30 cellular contexts compared by ENCODE assay signal in the genomic region with DNA sequence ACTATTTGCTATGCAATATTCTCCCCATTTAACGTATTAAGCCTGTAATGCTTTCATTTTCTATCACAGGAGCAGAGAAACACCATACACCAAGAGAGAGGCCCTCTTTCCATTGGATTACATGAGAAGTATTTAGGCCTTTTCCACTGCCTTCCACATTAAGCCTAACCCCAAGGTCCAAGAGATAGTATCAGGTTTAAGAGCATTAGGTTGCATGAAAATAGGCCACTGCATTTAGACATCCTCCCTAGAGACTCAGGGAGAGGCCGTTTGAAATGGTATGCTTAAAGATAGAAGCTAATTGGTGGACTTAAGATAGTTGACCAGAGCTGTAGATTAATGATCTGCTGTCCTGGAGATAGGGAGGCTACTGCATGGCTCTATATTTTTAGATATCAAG.
"Had no signal": no experiment of that assay in that cellular context is flagged by ENCODE, and none has a peak within 500 bp of the region (broad histone marks: within the 10 kb centered on the region; RNA-seq: fewer than 3 reads in every experiment).

No MANE protein-coding gene starts in this region.

- DNase-seq: activated CD4-positive, alpha-beta T cell treated with anti-CD3 and anti-CD28 coated beads, Interleukin-2, amount 10 ng/mL, durations not matched to agents 24 days and 14 days; activated CD4-positive, alpha-beta T cell treated with anti-CD3 and anti-CD28 coated beads, Interleukin-2, amount 50 U/mL, for 4 hours; activated CD8-positive, alpha-beta T cell treated with anti-CD3 and anti-CD28 coated beads for 36 hours; activated effector memory CD4-positive, alpha-beta T cell treated with anti-CD3 and anti-CD28 coated beads, Interleukin-2, amount 50 U/mL, for 16 hours; activated naive CD4-positive, alpha-beta T cell; activated naive CD4-positive, alpha-beta T cell treated with anti-CD3 and anti-CD28 coated beads, Interleukin-2, amount 50 U/mL, for 16 hours; activated naive CD8-positive, alpha-beta T cell treated with anti-CD3 and anti-CD28 coated beads for 36 hours; activated T-cell treated with anti-CD3 and anti-CD28 coated beads, Interleukin-2, amount 50 U/mL, for 1 hour; activated T-cell treated with anti-CD3 and anti-CD28 coated beads, Interleukin-2, amount 50 U/mL, for 72 hours; amniotic stem cell; aorta; brain microvascular endothelial cell; central memory CD4-positive, alpha-beta T cell; NCI-H1105; NCI-H1417 treated with DMSO at 0.1 percent for 48 hours; NCI-H187 treated with DMSO at 0.1 percent for 48 hours; NCI-H2081; NCI-H226; NCI-H446 treated with DMSO at 0.1 percent for 48 hours; NCI-H524; NCI-H69; PC-9; SIG-M5; SW 1271; T1000; WERI-Rb-1 had no signal

- H3K4me3 ChIP-seq: PC-9 had no signal

- H3K36me3 ChIP-seq: brain microvascular endothelial cell, WERI-Rb-1 had no signal

- H3K27me3 Mint-ChIP-seq: activated CD4-positive, alpha-beta T cell treated with anti-CD3 and anti-CD28 coated beads, Interleukin-2, amount 10 ng/mL, durations not matched to agents 24 days and 14 days; activated CD8-positive, alpha-beta T cell treated with anti-CD3 and anti-CD28 coated beads for 36 hours; activated naive CD8-positive, alpha-beta T cell treated with anti-CD3 and anti-CD28 coated beads for 36 hours; activated T-helper 17 cell treated with anti-CD3 and anti-CD28 coated beads, Interleukin-2, amount 50 U/mL, for 72 hours had no signal

- H3K36me3 Mint-ChIP-seq: activated naive CD8-positive, alpha-beta T cell treated with anti-CD3 and anti-CD28 coated beads for 36 hours had no signal

- H2AFZ ChIP-seq: PC-9 had no signal

- H3K4me2 ChIP-seq: KMS-11, PC-9 had no signal

- H3K4me1 Mint-ChIP-seq: activated CD4-positive, alpha-beta T cell treated with anti-CD3 and anti-CD28 coated beads, Interleukin-2, amount 10 ng/mL, durations not matched to agents 24 days and 14 days; activated naive CD8-positive, alpha-beta T cell treated with anti-CD3 and anti-CD28 coated beads for 36 hours; activated T-helper 17 cell treated with anti-CD3 and anti-CD28 coated beads, Interleukin-2, amount 50 U/mL, for 72 hours had no signal

- H3K27ac Mint-ChIP-seq: activated CD4-positive, alpha-beta T cell treated with anti-CD3 and anti-CD28 coated beads, Interleukin-2, amount 10 ng/mL, durations not matched to agents 24 days and 14 days; activated CD8-positive, alpha-beta T cell treated with anti-CD3 and anti-CD28 coated beads for 36 hours; activated naive CD8-positive, alpha-beta T cell treated with anti-CD3 and anti-CD28 coated beads for 36 hours; activated T-cell treated with anti-CD3 and anti-CD28 coated beads, Interleukin-2, amount 50 U/mL, for 72 hours; activated T-helper 17 cell treated with anti-CD3 and anti-CD28 coated beads, Interleukin-2, amount 50 U/mL, for 72 hours had no signal

- H3K27me3 ChIP-seq: brain microvascular endothelial cell had no signal

- H3K27ac ChIP-seq: brain microvascular endothelial cell, KMS-11, PC-9, RWPE1, WERI-Rb-1 had no signal

- H3K4me3 Mint-ChIP-seq: activated CD4-positive, alpha-beta T cell treated with anti-CD3 and anti-CD28 coated beads, Interleukin-2, amount 10 ng/mL, durations not matched to agents 24 days and 14 days; activated CD8-positive, alpha-beta T cell treated with anti-CD3 and anti-CD28 coated beads for 36 hours; activated naive CD8-positive, alpha-beta T cell treated with anti-CD3 and anti-CD28 coated beads for 36 hours; activated T-cell treated with anti-CD3 and anti-CD28 coated beads, Interleukin-2, amount 50 U/mL, for 72 hours; activated T-helper 17 cell treated with anti-CD3 and anti-CD28 coated beads, Interleukin-2, amount 50 U/mL, for 72 hours had no signal

- H3K9me3 Mint-ChIP-seq: activated CD4-positive, alpha-beta T cell treated with anti-CD3 and anti-CD28 coated beads, Interleukin-2, amount 10 ng/mL, durations not matched to agents 24 days and 14 days; activated CD8-positive, alpha-beta T cell treated with anti-CD3 and anti-CD28 coated beads for 36 hours; activated naive CD8-positive, alpha-beta T cell treated with anti-CD3 and anti-CD28 coated beads for 36 hours; activated T-helper 17 cell treated with anti-CD3 and anti-CD28 coated beads, Interleukin-2, amount 50 U/mL, for 72 hours had no signal

- H3K9ac ChIP-seq: KMS-11 had no signal

- ATAC-seq: activated CD8-positive, alpha-beta T cell treated with anti-CD3 and anti-CD28 coated beads for 36 hours; activated T-cell treated with anti-CD3 and anti-CD28 coated beads, Interleukin-2, amount 50 U/mL, for 72 hours; activated T-helper 17 cell treated with anti-CD3 and anti-CD28 coated beads, Interleukin-2, amount 50 U/mL, for 72 hours; Right ventricle myocardium inferior had no signal
